Comparison of ENCODE assay signal across 1 cellular context in the genomic region with DNA sequence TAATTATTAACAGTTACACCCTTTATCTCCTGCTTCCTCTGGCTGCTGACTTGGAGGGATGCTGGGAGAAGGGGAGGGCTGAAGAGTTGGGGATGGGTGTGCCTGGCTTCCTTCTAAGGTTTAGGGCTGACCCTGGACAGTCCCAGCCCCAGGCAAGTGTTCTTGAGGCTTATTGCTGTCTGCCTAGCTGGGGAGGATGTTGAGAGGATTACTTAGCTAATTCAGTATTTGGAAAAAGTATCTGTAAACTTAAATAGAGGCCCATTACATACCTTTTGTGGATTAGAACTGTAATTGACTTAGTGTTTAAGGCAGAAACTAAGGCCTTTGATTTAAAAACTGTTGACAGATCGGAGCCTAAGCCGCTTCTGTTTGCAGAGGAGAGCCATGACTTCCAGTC.
TF ChIP-seq lines count a peak whose summit lies in the region.

No MANE protein-coding gene starts in this region.

TF ChIP-seq in A549, 52 proteins besides CTCF, POLR2A, EP300 and RAD21:
- TF ChIP-seq, protein P1, sequence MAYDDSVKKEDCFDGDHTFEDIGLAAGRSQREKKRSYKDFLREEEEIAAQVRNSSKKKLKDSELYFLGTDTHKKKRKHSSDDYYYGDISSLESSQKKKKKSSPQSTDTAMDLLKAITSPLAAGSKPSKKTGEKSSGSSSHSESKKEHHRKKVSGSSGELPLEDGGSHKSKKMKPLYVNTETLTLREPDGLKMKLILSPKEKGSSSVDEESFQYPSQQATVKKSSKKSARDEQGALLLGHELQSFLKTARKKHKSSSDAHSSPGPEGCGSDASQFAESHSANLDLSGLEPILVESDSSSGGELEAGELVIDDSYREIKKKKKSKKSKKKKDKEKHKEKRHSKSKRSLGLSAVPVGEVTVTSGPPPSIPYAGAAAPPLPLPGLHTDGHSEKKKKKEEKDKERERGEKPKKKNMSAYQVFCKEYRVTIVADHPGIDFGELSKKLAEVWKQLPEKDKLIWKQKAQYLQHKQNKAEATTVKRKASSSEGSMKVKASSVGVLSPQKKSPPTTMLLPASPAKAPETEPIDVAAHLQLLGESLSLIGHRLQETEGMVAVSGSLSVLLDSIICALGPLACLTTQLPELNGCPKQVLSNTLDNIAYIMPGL (CRISPR knock-in tag; IDR thresholded peaks at IDR 0.05; ENCODE audit: borderline replicate concordance): no peak
- no peak for TF ChIP-seq FOSB (CRISPR knock-in tag; IDR thresholded peaks at IDR 0.05)
- TF ChIP-seq FOXS1 (CRISPR knock-in tag; IDR thresholded peaks at IDR 0.05): no peak
- TF ChIP-seq ZSCAN20 (CRISPR knock-in tag; IDR thresholded peaks at IDR 0.05): no peak
